In the genomic region with DNA sequence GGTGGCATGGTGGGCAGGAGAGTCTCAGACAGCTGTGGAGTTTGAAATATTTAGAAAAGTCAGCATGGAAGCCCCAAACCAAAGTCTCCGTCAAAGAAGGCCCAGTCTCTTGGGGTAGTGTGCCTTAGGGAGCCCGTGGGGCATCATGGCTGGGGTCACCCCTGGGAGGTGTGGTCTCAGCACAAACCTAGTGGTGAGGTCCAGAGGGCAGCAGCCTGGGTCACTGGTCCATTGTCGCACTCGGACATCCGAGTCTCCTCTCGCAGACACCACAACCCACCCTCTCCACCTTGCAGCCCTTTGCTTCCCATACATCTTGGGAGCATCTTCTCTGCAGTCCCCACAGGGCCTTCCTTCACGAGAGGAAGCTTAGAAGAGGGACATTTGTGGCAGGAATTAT, we compare ENCODE assay signal across 21 cellular contexts.
"Had no signal": no experiment of that assay in that cellular context is flagged by ENCODE, and none has a peak within 500 bp of the region (broad histone marks: within the 10 kb centered on the region; RNA-seq: fewer than 3 reads in every experiment).

No MANE protein-coding gene starts in this region.

- DNase-seq: colonic mucosa; cortex of kidney; effector CD8-positive, alpha-beta T cell; effector memory CD8-positive, alpha-beta T cell; endodermal cell; esophagus squamous epithelium; foreskin fibroblast; foreskin melanocyte; gastrocnemius medialis; glutamatergic neuron; head of caudate nucleus; heart right ventricle; hippocampal formation; left cardiac atrium; left lung; left ventricle myocardium superior; lower lobe of right lung; mesenchymal stem cell; mucosa of descending colon had no signal

- H3K27ac Mint-ChIP-seq: dendritic cell treated with granulocyte-macrophage colony-stimulating factor and Interleukin-4, amounts not matched to agents 40 ng/mL and 50 ng/mL, for 4 days; effector memory CD8-positive, alpha-beta T cell; endodermal cell; mesothelial cell of epicardium had no signal

- H3K27ac ChIP-seq: colonic mucosa, esophagus squamous epithelium, gastrocnemius medialis, heart right ventricle, left lung, lower lobe of right lung had no signal

- H3K9me3 ChIP-seq: colonic mucosa, esophagus squamous epithelium, gastrocnemius medialis, heart right ventricle, left lung, lower lobe of right lung, mucosa of descending colon had no signal

- H3K27me3 ChIP-seq: colonic mucosa, esophagus squamous epithelium, gastrocnemius medialis, left lung had no signal

- H3K9me3 Mint-ChIP-seq: dendritic cell treated with granulocyte-macrophage colony-stimulating factor and Interleukin-4, amounts not matched to agents 40 ng/mL and 50 ng/mL, for 4 days; mesothelial cell of epicardium had no signal

- H3K27me3 Mint-ChIP-seq: dendritic cell treated with granulocyte-macrophage colony-stimulating factor and Interleukin-4, amounts not matched to agents 40 ng/mL and 50 ng/mL, for 4 days had no signal

- H3K4me3 ChIP-seq: colonic mucosa, esophagus squamous epithelium, gastrocnemius medialis, heart right ventricle, left lung, lower lobe of right lung, mucosa of descending colon had no signal

- H3K36me3 Mint-ChIP-seq: mesothelial cell of epicardium had no signal

- ATAC-seq: effector memory CD8-positive, alpha-beta T cell; gastrocnemius medialis; heart right ventricle; left cardiac atrium; left lung; left ventricle myocardium superior; lower lobe of right lung; mucosa of descending colon had no signal

- H3K4me3 Mint-ChIP-seq: dendritic cell treated with granulocyte-macrophage colony-stimulating factor and Interleukin-4, amounts not matched to agents 40 ng/mL and 50 ng/mL, for 4 days; effector memory CD8-positive, alpha-beta T cell; endodermal cell; mesothelial cell of epicardium had no signal

- H3K36me3 ChIP-seq: colonic mucosa, esophagus squamous epithelium, gastrocnemius medialis, heart right ventricle, left lung, lower lobe of right lung had no signal

- H3K4me1 Mint-ChIP-seq: mesothelial cell of epicardium had no signal

- H3K4me1 ChIP-seq: colonic mucosa, esophagus squamous epithelium, gastrocnemius medialis, left lung, lower lobe of right lung had no signal
